In the genomic region with DNA sequence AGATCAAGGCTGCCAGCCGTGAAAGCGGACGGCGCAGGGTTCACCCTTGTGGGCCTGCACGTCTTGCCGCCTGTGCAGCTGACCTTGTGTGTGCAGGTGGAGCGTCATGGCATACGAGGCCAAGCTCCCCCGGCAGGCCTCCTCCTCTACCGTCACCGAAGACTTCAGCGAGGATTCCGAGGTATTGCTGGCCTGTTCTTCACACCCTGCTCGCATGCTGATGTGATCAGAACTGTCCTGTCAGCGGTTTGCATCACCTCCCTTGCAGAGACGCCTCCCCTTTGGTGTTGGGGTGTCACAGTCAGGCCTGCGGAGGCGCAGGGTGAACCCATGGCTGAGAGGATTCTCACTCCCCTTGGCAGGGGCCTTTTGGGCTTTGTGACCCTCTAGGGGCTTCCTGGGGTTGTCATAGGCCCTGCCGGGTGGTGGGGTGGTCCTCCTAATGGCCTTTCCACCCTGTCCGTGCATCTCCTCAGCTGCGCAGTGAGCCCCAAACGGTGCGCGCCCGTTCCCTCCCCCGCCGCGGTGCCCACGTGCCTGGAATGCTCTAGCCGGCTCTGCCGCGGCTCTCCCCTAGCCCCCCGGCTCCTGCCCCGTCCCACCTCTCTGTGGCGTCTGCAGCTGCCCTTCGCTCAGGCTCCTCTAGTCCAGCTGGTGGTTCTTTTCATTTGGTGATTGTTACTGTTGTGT, we compare ENCODE assay signal across 1 cellular context.
TF ChIP-seq lines count a peak whose summit lies in the region.

No MANE protein-coding gene starts in this region.

TF ChIP-seq in H1, 55 proteins besides CTCF, POLR2A, EP300 and RAD21:
- TF ChIP-seq, protein P1, sequence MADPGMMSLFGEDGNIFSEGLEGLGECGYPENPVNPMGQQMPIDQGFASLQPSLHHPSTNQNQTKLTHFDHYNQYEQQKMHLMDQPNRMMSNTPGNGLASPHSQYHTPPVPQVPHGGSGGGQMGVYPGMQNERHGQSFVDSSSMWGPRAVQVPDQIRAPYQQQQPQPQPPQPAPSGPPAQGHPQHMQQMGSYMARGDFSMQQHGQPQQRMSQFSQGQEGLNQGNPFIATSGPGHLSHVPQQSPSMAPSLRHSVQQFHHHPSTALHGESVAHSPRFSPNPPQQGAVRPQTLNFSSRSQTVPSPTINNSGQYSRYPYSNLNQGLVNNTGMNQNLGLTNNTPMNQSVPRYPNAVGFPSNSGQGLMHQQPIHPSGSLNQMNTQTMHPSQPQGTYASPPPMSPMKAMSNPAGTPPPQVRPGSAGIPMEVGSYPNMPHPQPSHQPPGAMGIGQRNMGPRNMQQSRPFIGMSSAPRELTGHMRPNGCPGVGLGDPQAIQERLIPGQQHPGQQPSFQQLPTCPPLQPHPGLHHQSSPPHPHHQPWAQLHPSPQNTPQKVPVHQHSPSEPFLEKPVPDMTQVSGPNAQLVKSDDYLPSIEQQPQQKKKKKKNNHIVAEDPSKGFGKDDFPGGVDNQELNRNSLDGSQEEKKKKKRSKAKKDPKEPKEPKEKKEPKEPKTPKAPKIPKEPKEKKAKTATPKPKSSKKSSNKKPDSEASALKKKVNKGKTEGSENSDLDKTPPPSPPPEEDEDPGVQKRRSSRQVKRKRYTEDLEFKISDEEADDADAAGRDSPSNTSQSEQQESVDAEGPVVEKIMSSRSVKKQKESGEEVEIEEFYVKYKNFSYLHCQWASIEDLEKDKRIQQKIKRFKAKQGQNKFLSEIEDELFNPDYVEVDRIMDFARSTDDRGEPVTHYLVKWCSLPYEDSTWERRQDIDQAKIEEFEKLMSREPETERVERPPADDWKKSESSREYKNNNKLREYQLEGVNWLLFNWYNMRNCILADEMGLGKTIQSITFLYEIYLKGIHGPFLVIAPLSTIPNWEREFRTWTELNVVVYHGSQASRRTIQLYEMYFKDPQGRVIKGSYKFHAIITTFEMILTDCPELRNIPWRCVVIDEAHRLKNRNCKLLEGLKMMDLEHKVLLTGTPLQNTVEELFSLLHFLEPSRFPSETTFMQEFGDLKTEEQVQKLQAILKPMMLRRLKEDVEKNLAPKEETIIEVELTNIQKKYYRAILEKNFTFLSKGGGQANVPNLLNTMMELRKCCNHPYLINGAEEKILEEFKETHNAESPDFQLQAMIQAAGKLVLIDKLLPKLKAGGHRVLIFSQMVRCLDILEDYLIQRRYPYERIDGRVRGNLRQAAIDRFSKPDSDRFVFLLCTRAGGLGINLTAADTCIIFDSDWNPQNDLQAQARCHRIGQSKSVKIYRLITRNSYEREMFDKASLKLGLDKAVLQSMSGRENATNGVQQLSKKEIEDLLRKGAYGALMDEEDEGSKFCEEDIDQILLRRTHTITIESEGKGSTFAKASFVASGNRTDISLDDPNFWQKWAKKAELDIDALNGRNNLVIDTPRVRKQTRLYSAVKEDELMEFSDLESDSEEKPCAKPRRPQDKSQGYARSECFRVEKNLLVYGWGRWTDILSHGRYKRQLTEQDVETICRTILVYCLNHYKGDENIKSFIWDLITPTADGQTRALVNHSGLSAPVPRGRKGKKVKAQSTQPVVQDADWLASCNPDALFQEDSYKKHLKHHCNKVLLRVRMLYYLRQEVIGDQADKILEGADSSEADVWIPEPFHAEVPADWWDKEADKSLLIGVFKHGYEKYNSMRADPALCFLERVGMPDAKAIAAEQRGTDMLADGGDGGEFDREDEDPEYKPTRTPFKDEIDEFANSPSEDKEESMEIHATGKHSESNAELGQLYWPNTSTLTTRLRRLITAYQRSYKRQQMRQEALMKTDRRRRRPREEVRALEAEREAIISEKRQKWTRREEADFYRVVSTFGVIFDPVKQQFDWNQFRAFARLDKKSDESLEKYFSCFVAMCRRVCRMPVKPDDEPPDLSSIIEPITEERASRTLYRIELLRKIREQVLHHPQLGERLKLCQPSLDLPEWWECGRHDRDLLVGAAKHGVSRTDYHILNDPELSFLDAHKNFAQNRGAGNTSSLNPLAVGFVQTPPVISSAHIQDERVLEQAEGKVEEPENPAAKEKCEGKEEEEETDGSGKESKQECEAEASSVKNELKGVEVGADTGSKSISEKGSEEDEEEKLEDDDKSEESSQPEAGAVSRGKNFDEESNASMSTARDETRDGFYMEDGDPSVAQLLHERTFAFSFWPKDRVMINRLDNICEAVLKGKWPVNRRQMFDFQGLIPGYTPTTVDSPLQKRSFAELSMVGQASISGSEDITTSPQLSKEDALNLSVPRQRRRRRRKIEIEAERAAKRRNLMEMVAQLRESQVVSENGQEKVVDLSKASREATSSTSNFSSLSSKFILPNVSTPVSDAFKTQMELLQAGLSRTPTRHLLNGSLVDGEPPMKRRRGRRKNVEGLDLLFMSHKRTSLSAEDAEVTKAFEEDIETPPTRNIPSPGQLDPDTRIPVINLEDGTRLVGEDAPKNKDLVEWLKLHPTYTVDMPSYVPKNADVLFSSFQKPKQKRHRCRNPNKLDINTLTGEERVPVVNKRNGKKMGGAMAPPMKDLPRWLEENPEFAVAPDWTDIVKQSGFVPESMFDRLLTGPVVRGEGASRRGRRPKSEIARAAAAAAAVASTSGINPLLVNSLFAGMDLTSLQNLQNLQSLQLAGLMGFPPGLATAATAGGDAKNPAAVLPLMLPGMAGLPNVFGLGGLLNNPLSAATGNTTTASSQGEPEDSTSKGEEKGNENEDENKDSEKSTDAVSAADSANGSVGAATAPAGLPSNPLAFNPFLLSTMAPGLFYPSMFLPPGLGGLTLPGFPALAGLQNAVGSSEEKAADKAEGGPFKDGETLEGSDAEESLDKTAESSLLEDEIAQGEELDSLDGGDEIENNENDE (IDR thresholded peaks at IDR 0.05; ENCODE audit: insufficient replicate concordance, low read length): no peak
- TF ChIP-seq NRF1 (IDR thresholded peaks at IDR 0.05; ENCODE audit: low read depth, low read length) (no peak), SAP30 (IDR thresholded peaks at IDR 0.05; ENCODE audit: insufficient read depth, insufficient replicate concordance, low read length) (no peak), TCF12 (IDR thresholded peaks at IDR 0.05; ENCODE audit: low read depth, low read length) (no peak), CTBP2 (IDR thresholded peaks at IDR 0.05; ENCODE audit: borderline replicate concordance, insufficient read depth, insufficient read length, low read length) (no peak), EZH2 (IDR thresholded peaks at IDR 0.05; ENCODE audit: low read depth, low read length, severe bottlenecking) (no peak), CHD2 (IDR thresholded peaks at IDR 0.05; ENCODE audit: low read length) (no peak)
- TF ChIP-seq, protein P2, sequence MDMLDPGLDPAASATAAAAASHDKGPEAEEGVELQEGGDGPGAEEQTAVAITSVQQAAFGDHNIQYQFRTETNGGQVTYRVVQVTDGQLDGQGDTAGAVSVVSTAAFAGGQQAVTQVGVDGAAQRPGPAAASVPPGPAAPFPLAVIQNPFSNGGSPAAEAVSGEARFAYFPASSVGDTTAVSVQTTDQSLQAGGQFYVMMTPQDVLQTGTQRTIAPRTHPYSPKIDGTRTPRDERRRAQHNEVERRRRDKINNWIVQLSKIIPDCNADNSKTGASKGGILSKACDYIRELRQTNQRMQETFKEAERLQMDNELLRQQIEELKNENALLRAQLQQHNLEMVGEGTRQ (IDR thresholded peaks at IDR 0.05; ENCODE audit: low read length): no peak
